In the genomic region with DNA sequence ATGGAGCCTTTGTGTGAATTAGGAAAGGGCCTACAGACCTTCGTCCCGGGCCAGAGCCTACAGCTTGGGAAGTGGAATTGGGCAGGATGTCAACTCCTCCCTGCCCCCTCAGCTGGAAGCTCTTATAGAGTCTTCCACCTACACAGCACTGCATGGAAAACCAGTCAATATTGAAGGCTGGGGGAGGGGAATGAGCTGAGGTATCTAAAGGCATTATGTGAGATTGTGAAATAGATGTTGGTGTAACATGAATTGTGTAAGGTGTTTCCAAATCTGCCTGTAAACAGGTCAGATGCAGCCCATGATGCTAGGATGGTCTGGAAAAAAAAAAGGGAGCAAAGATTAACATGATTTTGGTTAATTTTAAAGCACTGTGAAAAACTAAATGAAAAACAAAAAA, we compare ENCODE assay signal across 23 cellular contexts.
DNase-seq lines count a peak whose midpoint lies in the region; ATAC-seq and TF ChIP-seq lines count a peak whose summit lies in the region.
"Had no signal": no experiment of that assay in that cellular context is flagged by ENCODE, and none has a peak within 500 bp of the region (broad histone marks: within the 10 kb centered on the region; RNA-seq: fewer than 3 reads in every experiment).

No MANE protein-coding gene starts in this region.

- TF ChIP-seq RAD21 in liver (IDR thresholded peaks at IDR 0.05): peak; percentile 44 to 52

- H3K4me1 ChIP-seq in liver (ENCODE audit: control insufficient read depth in 4 of 4, insufficient read depth in 4 of 4, low read length in 3 of 4) (peaks cover 0 to 11% (median 10%) of the 10 kb centered on the region in 4 donors), neuronal stem cell (ENCODE audit: control insufficient read depth in 2 of 2, insufficient read depth in 1 of 2, low read depth in 1 of 2, low read length in 2 of 2) (peaks cover 8 to 10% of the 10 kb centered on the region in 2 donors)
- H3K4me1 ChIP-seq: BE2C, BLaER1 had no signal

- ATAC-seq in left lobe of liver: peak; percentile 85
- ATAC-seq in HG03565 (IDR thresholded peaks at IDR 0.05; ENCODE audit: unreplicated experiment): no peak
- no peak for ATAC-seq in HG02588 (IDR thresholded peaks at IDR 0.05; ENCODE audit: unreplicated experiment)
- ATAC-seq: GM12878 had no signal

- H3K4me3 ChIP-seq in liver (ENCODE audit: low read depth in 1 of 3, low read length in 3 of 3): no peak overlapping the region
- H3K4me3 ChIP-seq in neuronal stem cell (ENCODE audit: low read length in 2 of 2): no peak overlapping the region
- H3K4me3 ChIP-seq: BLaER1, GM12878 had no signal

- H3K9ac ChIP-seq in liver (ENCODE audit: low read depth in 1 of 2, low read length in 2 of 2) (peak overlapping the region in 1 of 2 donors; percentile 31), neuronal stem cell (ENCODE audit: low read depth, low read length, poor library complexity) (no peak overlapping the region)
- H3K9ac ChIP-seq: BLaER1 had no signal

- H2AK5ac ChIP-seq in neuronal stem cell (ENCODE audit: low read depth, low read length): peak overlapping the region; percentile 68

- no peak overlapping the region for H4K91ac ChIP-seq in neuronal stem cell (ENCODE audit: low read depth, low read length, poor library complexity)

- no peak overlapping the region for H3K18ac ChIP-seq in neuronal stem cell (ENCODE audit: low read length)

- H3K27me3 ChIP-seq in liver (ENCODE audit: control insufficient read depth in 4 of 4, insufficient read depth in 4 of 4, low read length in 3 of 4) (no peaks in the 10 kb centered on the region), neuronal stem cell (ENCODE audit: control insufficient read depth in 3 of 3, insufficient read depth in 3 of 3, low read depth in 1 of 3, low read length in 3 of 3) (no peaks in the 10 kb centered on the region)
- H3K27me3 ChIP-seq: BE2C, BLaER1 had no signal

- H2BK5ac ChIP-seq in neuronal stem cell (ENCODE audit: low read length): no peak overlapping the region

- no peak overlapping the region for H3K4ac ChIP-seq in neuronal stem cell (ENCODE audit: low read length)

- no peak overlapping the region for H2BK15ac ChIP-seq in neuronal stem cell (ENCODE audit: low read length)

- H3K36me3 ChIP-seq in liver (ENCODE audit: control insufficient read depth in 4 of 4, insufficient read depth in 3 of 4, low read depth in 1 of 4, low read length in 3 of 4) (no peaks in the 10 kb centered on the region), neuronal stem cell (replicated peaks in 1 of 2; ENCODE audit: control insufficient read depth in 2 of 2, insufficient read depth in 2 of 2, low read length in 2 of 2) (no peaks in the 10 kb centered on the region)
- H3K36me3 ChIP-seq: BE2C, BLaER1 had no signal

- H4K8ac ChIP-seq in neuronal stem cell (ENCODE audit: low read depth, low read length): no peak overlapping the region

- WGBS in liver: 47% methylated on average over 2 of the region's 2 CpGs
- no CpG with 5 or more reads among the region's 2 CpGs for WGBS in neuronal stem cell (ENCODE audit: extremely low coverage in 2 of 2, insufficient read length in 2 of 2, insufficient replicate concordance in 1 of 2), 2 donors

- TF ChIP-seq CTCF in liver (IDR thresholded peaks at IDR 0.05; ENCODE audit: low read depth, low read length, missing input control): no peak

- no peaks in the 10 kb centered on the region for H3K79me1 ChIP-seq in neuronal stem cell (ENCODE audit: low read depth, low read length)

- H3K27ac ChIP-seq in liver (ENCODE audit: low read depth in 1 of 2, low read length in 2 of 2) (peak overlapping the region; percentile 43 to 75), neuronal stem cell (replicated peaks; ENCODE audit: low read length) (no peak overlapping the region)
- H3K27ac ChIP-seq: BLaER1 had no signal

- H3K23ac ChIP-seq in neuronal stem cell (ENCODE audit: low read depth, low read length, poor library complexity): no peak overlapping the region

- DNase-seq in left lobe of liver (ENCODE audit: low spot score): peak; percentile 58
- no peak for DNase-seq in neuronal stem cell (ENCODE audit: low spot score)
- no peak for DNase-seq in activated effector memory CD4-positive, alpha-beta T cell treated with anti-CD3 and anti-CD28 coated beads, Interleukin-2, amount 50 U/mL, for 16 hours
- DNase-seq: 8988T; ACHN; BE2C; C1 segment of cervical spinal cord; CD4-positive, alpha-beta memory T cell; CD4-positive, CD25-positive, alpha-beta regulatory T cell; CD8-positive, alpha-beta memory T cell; COR-L47; DMS 273 treated with DMSO at 0.1 percent for 48 hours; DMS153; DMS53; DMS79; DND-41; EL; GDM1 had no signal

- no peak overlapping the region for H3K14ac ChIP-seq in neuronal stem cell (ENCODE audit: low read length)

- H2BK12ac ChIP-seq in neuronal stem cell (ENCODE audit: low read length): no peak overlapping the region

- H3K9me3 ChIP-seq in liver (ENCODE audit: control insufficient read depth in 4 of 4, low read length in 3 of 4) (no peaks in the 10 kb centered on the region), neuronal stem cell (replicated peaks in 1 of 2; ENCODE audit: control insufficient read depth in 2 of 2, insufficient read depth in 1 of 2, low read depth in 1 of 2, low read length in 2 of 2) (no peaks in the 10 kb centered on the region)
- H3K9me3 ChIP-seq: BE2C, BLaER1 had no signal

- H2BK120ac ChIP-seq in neuronal stem cell (ENCODE audit: low read depth, low read length): no peak overlapping the region

- H3K4me2 ChIP-seq in neuronal stem cell (ENCODE audit: insufficient read depth, low read length, poor library complexity, severe bottlenecking): no peak overlapping the region
- H3K4me2 ChIP-seq: BLaER1 had no signal

- no peak overlapping the region for H2AFZ ChIP-seq in neuronal stem cell (ENCODE audit: low read length)

TF ChIP-seq in liver, 16 proteins besides CTCF, POLR2A, EP300 and RAD21:
- TF ChIP-seq EGR1 (IDR thresholded peaks at IDR 0.05; ENCODE audit: low read depth in 2 of 2): peak; percentile 37 to 64
- TF ChIP-seq TAF1 (conservative IDR thresholded peaks at IDR 0.05): no peak
- TF ChIP-seq RXRA (IDR thresholded peaks at IDR 0.05): peak; percentile 64 to 84
- TF ChIP-seq SP1 (IDR thresholded peaks at IDR 0.05): peak; percentile 84
- peak; percentile 74 for TF ChIP-seq MAX (IDR thresholded peaks at IDR 0.05)
- peak in 1 of 2 donors; percentile 68 for TF ChIP-seq JUND (IDR thresholded peaks at IDR 0.05)
- TF ChIP-seq GABPA (IDR thresholded peaks at IDR 0.05 in 1 of 2, conservative IDR thresholded peaks at IDR 0.05 in 1 of 2): peak in 1 of 2 donors; percentile 34
- peak; percentile 89 for TF ChIP-seq FOXA2 (IDR thresholded peaks at IDR 0.05)
- peak; percentile 70 to 80 for TF ChIP-seq HNF4A (conservative IDR thresholded peaks at IDR 0.05)
- TF ChIP-seq, protein P1, sequence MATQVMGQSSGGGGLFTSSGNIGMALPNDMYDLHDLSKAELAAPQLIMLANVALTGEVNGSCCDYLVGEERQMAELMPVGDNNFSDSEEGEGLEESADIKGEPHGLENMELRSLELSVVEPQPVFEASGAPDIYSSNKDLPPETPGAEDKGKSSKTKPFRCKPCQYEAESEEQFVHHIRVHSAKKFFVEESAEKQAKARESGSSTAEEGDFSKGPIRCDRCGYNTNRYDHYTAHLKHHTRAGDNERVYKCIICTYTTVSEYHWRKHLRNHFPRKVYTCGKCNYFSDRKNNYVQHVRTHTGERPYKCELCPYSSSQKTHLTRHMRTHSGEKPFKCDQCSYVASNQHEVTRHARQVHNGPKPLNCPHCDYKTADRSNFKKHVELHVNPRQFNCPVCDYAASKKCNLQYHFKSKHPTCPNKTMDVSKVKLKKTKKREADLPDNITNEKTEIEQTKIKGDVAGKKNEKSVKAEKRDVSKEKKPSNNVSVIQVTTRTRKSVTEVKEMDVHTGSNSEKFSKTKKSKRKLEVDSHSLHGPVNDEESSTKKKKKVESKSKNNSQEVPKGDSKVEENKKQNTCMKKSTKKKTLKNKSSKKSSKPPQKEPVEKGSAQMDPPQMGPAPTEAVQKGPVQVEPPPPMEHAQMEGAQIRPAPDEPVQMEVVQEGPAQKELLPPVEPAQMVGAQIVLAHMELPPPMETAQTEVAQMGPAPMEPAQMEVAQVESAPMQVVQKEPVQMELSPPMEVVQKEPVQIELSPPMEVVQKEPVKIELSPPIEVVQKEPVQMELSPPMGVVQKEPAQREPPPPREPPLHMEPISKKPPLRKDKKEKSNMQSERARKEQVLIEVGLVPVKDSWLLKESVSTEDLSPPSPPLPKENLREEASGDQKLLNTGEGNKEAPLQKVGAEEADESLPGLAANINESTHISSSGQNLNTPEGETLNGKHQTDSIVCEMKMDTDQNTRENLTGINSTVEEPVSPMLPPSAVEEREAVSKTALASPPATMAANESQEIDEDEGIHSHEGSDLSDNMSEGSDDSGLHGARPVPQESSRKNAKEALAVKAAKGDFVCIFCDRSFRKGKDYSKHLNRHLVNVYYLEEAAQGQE (IDR thresholded peaks at IDR 0.05): no peak
- peak; percentile 87 for TF ChIP-seq FOXA1 (IDR thresholded peaks at IDR 0.05)
- TF ChIP-seq NR2F2 (IDR thresholded peaks at IDR 0.05): no peak
- TF ChIP-seq HNF4G (IDR thresholded peaks at IDR 0.05): peak; percentile 37
- TF ChIP-seq, protein P2, sequence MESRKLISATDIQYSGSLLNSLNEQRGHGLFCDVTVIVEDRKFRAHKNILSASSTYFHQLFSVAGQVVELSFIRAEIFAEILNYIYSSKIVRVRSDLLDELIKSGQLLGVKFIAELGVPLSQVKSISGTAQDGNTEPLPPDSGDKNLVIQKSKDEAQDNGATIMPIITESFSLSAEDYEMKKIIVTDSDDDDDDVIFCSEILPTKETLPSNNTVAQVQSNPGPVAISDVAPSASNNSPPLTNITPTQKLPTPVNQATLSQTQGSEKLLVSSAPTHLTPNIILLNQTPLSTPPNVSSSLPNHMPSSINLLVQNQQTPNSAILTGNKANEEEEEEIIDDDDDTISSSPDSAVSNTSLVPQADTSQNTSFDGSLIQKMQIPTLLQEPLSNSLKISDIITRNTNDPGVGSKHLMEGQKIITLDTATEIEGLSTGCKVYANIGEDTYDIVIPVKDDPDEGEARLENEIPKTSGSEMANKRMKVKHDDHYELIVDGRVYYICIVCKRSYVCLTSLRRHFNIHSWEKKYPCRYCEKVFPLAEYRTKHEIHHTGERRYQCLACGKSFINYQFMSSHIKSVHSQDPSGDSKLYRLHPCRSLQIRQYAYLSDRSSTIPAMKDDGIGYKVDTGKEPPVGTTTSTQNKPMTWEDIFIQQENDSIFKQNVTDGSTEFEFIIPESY (IDR thresholded peaks at IDR 0.05): peak; percentile 73
- TF ChIP-seq YY1 (IDR thresholded peaks at IDR 0.05): peak; percentile 68
- TF ChIP-seq, protein P3, sequence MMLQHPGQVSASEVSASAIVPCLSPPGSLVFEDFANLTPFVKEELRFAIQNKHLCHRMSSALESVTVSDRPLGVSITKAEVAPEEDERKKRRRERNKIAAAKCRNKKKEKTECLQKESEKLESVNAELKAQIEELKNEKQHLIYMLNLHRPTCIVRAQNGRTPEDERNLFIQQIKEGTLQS (IDR thresholded peaks at IDR 0.05): peak; percentile 59
